Comparison of ENCODE assay signal across 8 cellular contexts in the genomic region with DNA sequence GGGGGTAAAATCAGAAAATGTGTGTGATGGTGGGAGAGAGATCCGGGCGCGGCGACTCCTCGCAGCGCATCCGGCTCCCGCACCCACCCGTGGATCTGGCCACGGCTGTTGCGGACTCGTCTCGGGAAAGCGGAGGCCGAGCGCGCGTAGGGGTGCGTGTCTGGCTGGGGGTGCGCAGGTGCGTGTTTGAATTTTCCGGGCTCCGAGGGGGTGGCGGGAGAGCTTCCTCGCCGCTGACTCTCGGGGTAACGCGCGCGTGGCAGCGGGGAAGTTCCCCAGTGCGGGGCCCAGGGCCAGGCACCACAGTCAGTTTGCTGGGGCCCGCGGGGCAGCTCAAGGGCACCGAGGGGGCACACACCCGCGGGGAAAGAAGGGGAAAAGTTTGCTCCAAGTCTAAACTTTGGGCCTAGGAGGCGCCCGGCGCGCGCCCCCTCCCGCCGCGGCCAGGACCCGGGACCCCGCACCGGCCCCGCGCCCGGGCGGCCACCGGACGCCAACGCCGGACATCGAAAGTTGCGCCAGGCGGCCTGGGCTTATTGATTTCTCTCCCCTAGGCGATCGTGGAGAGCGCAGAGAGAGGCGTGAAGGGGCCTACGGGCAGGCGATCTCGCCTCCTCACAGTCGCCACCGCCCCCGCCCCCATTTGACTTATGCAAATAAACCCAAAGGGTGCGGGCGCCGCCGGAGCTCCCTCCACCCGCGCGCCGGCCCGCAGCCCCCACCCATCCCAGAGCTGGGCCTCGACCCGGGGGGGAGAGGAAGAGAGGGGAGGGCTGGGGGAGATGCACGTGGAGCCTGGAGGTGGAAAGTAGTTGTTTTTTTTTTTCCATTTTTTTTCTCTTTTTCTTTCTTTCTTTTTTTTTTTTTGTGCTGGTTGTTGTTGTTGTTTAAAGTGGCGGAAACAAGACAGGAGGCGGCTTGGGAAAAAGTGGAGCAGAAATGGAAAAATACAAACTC. TPM values are rescaled to one million over a fixed set of nuclear protein-coding genes. Genes with fewer than 3 reads are reported as not detected.
DNase-seq lines count a peak whose midpoint lies in the region; FAIRE-seq and TF ChIP-seq lines count a peak whose summit lies in the region.

No MANE protein-coding gene starts in this region.

- no peaks in the 10 kb centered on the region for H3K36me3 ChIP-seq in KOPT-K1 (ENCODE audit: insufficient read depth, low read length)
- H3K36me3 ChIP-seq in bronchial epithelial cell (ENCODE audit: control insufficient read depth, insufficient read depth, low read length), result no peaks in the 10 kb centered on the region
- H3K36me3 ChIP-seq in kidney (ENCODE audit: control insufficient read depth in 1 of 2, insufficient read depth in 2 of 2, low read length in 2 of 2), result no peaks in the 10 kb centered on the region

- H3K27me3 ChIP-seq in bronchial epithelial cell (ENCODE audit: control insufficient read depth, insufficient read depth, low read length), result no peaks in the 10 kb centered on the region

- intact Hi-C loops in kidney (cut with DNase I), result no loop called here

- H3K4me3 ChIP-seq in WI38 (ENCODE audit: low read depth, low read length), result peak overlapping the region; percentile 88
- H3K4me3 ChIP-seq in bronchial epithelial cell (ENCODE audit: low read depth, low read length), result peak overlapping the region; percentile 85
- H3K4me3 ChIP-seq in kidney (ENCODE audit: low read length in 2 of 2), result peak overlapping the region; percentile 75 to 80

- peak overlapping the region; percentile 57 to 75 for H3K9ac ChIP-seq in kidney (ENCODE audit: low read length in 2 of 2)

- no peak for FAIRE-seq in bronchial epithelial cell (lab: Jason Lieb, UNC)
- FAIRE-seq in kidney (lab: Jason Lieb, UNC), result no peak

- no peaks in the 10 kb centered on the region for H3K9me3 ChIP-seq in KOPT-K1 (ENCODE audit: insufficient read depth, low read length, poor library complexity, severe bottlenecking)
- H3K9me3 ChIP-seq in kidney (ENCODE audit: control insufficient read depth in 1 of 2, low read length in 2 of 2), result no peaks in the 10 kb centered on the region

- H3K27ac ChIP-seq in KOPT-K1 (ENCODE audit: low read depth, low read length, poor library complexity, severe bottlenecking) (peak overlapping the region; percentile 77), kidney (ENCODE audit: low read depth in 2 of 2, low read length in 2 of 2) (peak overlapping the region; percentile 81 to 97)

- DNase-seq in GF-D8 (lab: John Stamatoyannopoulos, UW) (peak; percentile 11), bronchial epithelial cell (ENCODE audit: low read depth) (peak; percentile 17), kidney (peak; percentile 91), cerebellar cortex (ENCODE audit: low spot score) (no peak), foreskin melanocyte (no peak)
- DNase-seq in stimulated activated CD4-positive, alpha-beta T cell treated with anti-CD3 and anti-CD28 coated beads, Interleukin-15, amount 100 ng/mL, for 1 hour (ENCODE audit: low read depth in 1 of 2, low spot score in 1 of 2), result peak; percentile 20 to 72

- H3K4me1 ChIP-seq in kidney (ENCODE audit: control insufficient read depth in 1 of 2, insufficient read depth in 1 of 2, low read depth in 1 of 2, low read length in 2 of 2), result peaks cover 3 to 14% of the 10 kb centered on the region in 2 donors

- TF ChIP-seq CTCF in WI38 (IDR thresholded peaks at IDR 0.05; ENCODE audit: low read depth, low read length) (no peak), bronchial epithelial cell (IDR thresholded peaks at IDR 0.05; ENCODE audit: insufficient read depth, low read length, severe bottlenecking) (no peak), kidney (IDR thresholded peaks at IDR 0.05; ENCODE audit: borderline replicate concordance, extremely low read depth, insufficient read depth) (no peak)

RNA-seq across cellular contexts. Expression of a gene that starts 0.6 kb away (rescaled TPM):
- total RNA-seq in bronchial epithelial cell (33.2 and 33.3 TPM in 2 replicates), kidney (87.2 TPM)
- polyA plus RNA-seq in kidney (ENCODE audit: insufficient read depth, low read depth, low replicate concordance), result 6.7 TPM

Comparison
In these comparisons a context has a peak if more than half of its experiments do, and no peak if none do; other contexts are left out.
1. DNase-seq: peak in GF-D8 (single experiment), bronchial epithelial cell (single experiment), kidney (single experiment) and stimulated activated CD4-positive, alpha-beta T cell treated with anti-CD3 and anti-CD28 coated beads, Interleukin-15, amount 100 ng/mL, for 1 hour (2 of 2); none in cerebellar cortex (single experiment) and foreskin melanocyte (single experiment).
2. Peak in every context shown above with its lines, with median percentiles within 50 percentile points of each other: H3K4me3 ChIP-seq.